ENCODE assay signal across 8 cellular contexts in genomic region chr5:115542651-115543364, GRCh38. TPM values are rescaled to one million over a fixed set of nuclear protein-coding genes. Genes with fewer than 3 reads are reported as not detected.
DNase-seq lines count a peak whose midpoint lies in the region; ATAC-seq and TF ChIP-seq lines count a peak whose summit lies in the region.

No MANE protein-coding gene starts in this region.

- H3K36me3 ChIP-seq in Peyer's patch (peaks cover 0 to 9% (median 0%) of the 10 kb centered on the region in 3 donors), esophagus (ENCODE audit: control insufficient read depth in 2 of 2, insufficient read depth in 2 of 2, low read length in 1 of 2) (no peaks in the 10 kb centered on the region), psoas muscle (ENCODE audit: insufficient read depth in 1 of 2, low read depth in 1 of 2) (peaks cover 0 to 17% of the 10 kb centered on the region in 2 donors)

- H3K9me3 ChIP-seq in Peyer's patch (no peaks in the 10 kb centered on the region), esophagus (ENCODE audit: control insufficient read depth in 2 of 2, insufficient read depth in 1 of 2, low read depth in 1 of 2, low read length in 1 of 2) (peaks cover 0 to 6% of the 10 kb centered on the region in 2 donors), psoas muscle (no peaks in the 10 kb centered on the region)

- H3K4me3 ChIP-seq in GM12865 (ENCODE audit: low read depth, low read length) (peak overlapping the region; percentile 79), Peyer's patch (peak overlapping the region; percentile 71 to 81 (median 74)), esophagus (ENCODE audit: low read depth in 1 of 2, low read length in 2 of 2) (peak overlapping the region; percentile 68 to 88), psoas muscle (peak overlapping the region; percentile 93)

- intact Hi-C loops in psoas muscle (cut with DNase I) = loop anchor here (2.0 to 10.0 kb wide), 6 partner anchors 81 to 302 kb away; partner anchors contain the start of genes AP3S1 (in 1 of the 2) and ATG12 (in 1 of the 2)

- WGBS in esophagus, 2 donors = 40 to 47% methylated on average over 10 of the region's 10 CpGs
- 22 to 30% (median 23%) methylated on average over 10 of the region's 10 CpGs for WGBS in psoas muscle, 3 donors

- no peak for TF ChIP-seq CTCF in GM12865 (IDR thresholded peaks at IDR 0.05; ENCODE audit: insufficient read depth, low read depth, low read length, missing control alignments)
- no peak for TF ChIP-seq CTCF in Peyer's patch (IDR thresholded peaks at IDR 0.05)
- no peak for TF ChIP-seq CTCF in psoas muscle (IDR thresholded peaks at IDR 0.05)

- ATAC-seq in psoas muscle (no peak), GM21529 (IDR thresholded peaks at IDR 0.05; ENCODE audit: unreplicated experiment) (no peak), HG03159 (IDR thresholded peaks at IDR 0.05; ENCODE audit: unreplicated experiment) (no peak), GM21447 (IDR thresholded peaks at IDR 0.05; ENCODE audit: unreplicated experiment) (no peak)

- peaks cover 0 to 24% (median 5%) of the 10 kb centered on the region in 4 donors for H3K4me1 ChIP-seq in Peyer's patch
- H3K4me1 ChIP-seq in esophagus (ENCODE audit: control insufficient read depth in 2 of 2, insufficient read depth in 2 of 2, low read length in 1 of 2) = peaks cover 0 to 3% of the 10 kb centered on the region in 2 donors
- peaks cover 39% of the 10 kb centered on the region for H3K4me1 ChIP-seq in psoas muscle

- DNase-seq in GM12865 (ENCODE audit: low read depth) (peak; percentile 6), Peyer's patch (no peak), psoas muscle (no peak), NCI-H2081 (lab: John Stamatoyannopoulos, UW) (no peak)

- H3K27me3 ChIP-seq in Peyer's patch (no peaks in the 10 kb centered on the region), esophagus (ENCODE audit: control insufficient read depth in 1 of 2, insufficient read depth in 2 of 2, low read length in 2 of 2) (no peaks in the 10 kb centered on the region), psoas muscle (ENCODE audit: insufficient read depth in 3 of 3, low read length in 2 of 3) (no peaks in the 10 kb centered on the region)

- no peak for TF ChIP-seq POLR2A in Peyer's patch (IDR thresholded peaks at IDR 0.05)

- H3K27ac ChIP-seq in Peyer's patch = peak overlapping the region; percentile 96 to 99 (median 97)
- peak overlapping the region; percentile 93 to 94 for H3K27ac ChIP-seq in esophagus (ENCODE audit: low read depth in 2 of 2, low read length in 1 of 2)
- H3K27ac ChIP-seq in psoas muscle = peak overlapping the region; percentile 98

RNA-seq across cellular contexts. Expression of gene FEM1C, which starts 1.8 kb away (rescaled TPM):
- 10 to 100 TPM; 17.3 to 31.9 (median 28.2) TPM for total RNA-seq in Peyer's patch
- 1 to 10 TPM; 4.6 to 6.8 TPM for polyA plus RNA-seq in esophagus
- 10 to 100 TPM; 26.0 to 44.5 (median 32.8) TPM for total RNA-seq in psoas muscle
- polyA plus RNA-seq in psoas muscle = 10 to 100 TPM in 2 of 3 donors, 1 to 10 TPM in 1; 9.1 to 24.0 (median 15.8) TPM

RNA-seq across cellular contexts. Expression of gene TICAM2, which starts 59.5 kb away (rescaled TPM):
- 1 to 10 TPM in 1 of 4 donors, under 1 TPM in 1, not detected in 2; 0.80 to 3.3 TPM for total RNA-seq in Peyer's patch
- 1 to 10 TPM in 1 of 2 donors, under 1 TPM in 1; 0.69 to 1.0 TPM for polyA plus RNA-seq in esophagus
- 1 to 10 TPM; 1.2 to 4.9 (median 1.7) TPM for total RNA-seq in psoas muscle
- polyA plus RNA-seq in psoas muscle = 1 to 10 TPM in 2 of 3 donors, under 1 TPM in 1; 0.63 to 2.9 (median 1.3) TPM
